In the genomic region with DNA sequence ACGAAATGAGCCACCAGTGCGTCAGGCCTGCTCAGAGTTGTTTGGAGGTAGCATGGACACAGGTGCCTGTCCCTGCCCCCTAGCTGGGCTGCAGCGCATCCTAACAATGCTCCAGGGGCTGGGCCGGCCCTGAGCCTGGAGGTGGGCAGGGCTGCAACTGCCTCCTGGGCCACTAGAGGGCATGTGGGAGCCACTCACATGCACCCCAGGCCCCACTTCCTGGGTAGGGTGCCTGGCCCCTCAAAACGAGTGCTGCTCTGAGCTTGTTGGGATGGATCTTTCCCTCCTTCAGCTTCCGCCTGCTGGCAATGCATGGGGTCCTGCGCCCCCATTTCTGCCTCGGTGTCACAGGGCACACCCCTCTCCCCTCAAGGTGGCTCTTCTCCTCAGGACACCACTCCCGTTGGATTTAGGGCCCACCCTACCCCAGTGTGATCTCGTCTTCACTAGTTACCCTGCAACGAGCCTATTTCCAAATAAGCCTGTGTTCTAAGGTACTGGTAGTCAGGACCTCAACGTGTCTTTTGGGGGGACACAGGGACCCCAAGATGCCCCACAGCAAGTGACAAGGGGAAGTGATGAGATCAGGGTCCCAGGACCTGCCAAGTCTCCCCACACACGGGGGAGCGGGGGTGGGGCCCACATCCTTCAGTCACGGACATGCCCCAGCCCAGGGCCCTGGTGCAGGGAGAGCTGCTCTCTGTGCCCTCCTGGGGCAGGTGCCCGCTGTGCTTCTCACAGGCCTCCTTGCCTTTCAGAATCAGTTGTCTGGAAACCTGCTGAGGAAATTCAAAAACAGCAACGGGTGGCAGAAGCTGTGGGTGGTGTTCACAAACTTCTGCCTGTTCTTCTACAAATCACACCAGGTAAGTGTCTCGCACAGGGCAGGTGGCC, we compare ENCODE assay signal across 8 cellular contexts.
DNase-seq lines count a peak whose midpoint lies in the region; ATAC-seq and TF ChIP-seq lines count a peak whose summit lies in the region.

No MANE protein-coding gene starts in this region.

- no peaks in the 10 kb centered on the region for H3K9me2 ChIP-seq in OCI-LY1 (ENCODE audit: low read depth, low read length)

- H2AFZ ChIP-seq in OCI-LY1 (ENCODE audit: low read length): no peak overlapping the region
- no peak overlapping the region for H2AFZ ChIP-seq in neural progenitor cell (replicated peaks)

- H3K4me3 Mint-ChIP-seq in neural progenitor cell: peak overlapping the region; percentile 18

- H3F3A ChIP-seq in OCI-LY1 (ENCODE audit: insufficient read depth, low read length) (no peaks in the 10 kb centered on the region), neural progenitor cell (ENCODE audit: low read depth) (peaks cover 28% of the 10 kb centered on the region)

- WGBS in esophagus, 2 donors: 17 to 19% methylated on average over 18 of the region's 18 CpGs
- 23% methylated on average over 13 of the region's 18 CpGs for WGBS in suprapubic skin

- peaks cover 10% of the 10 kb centered on the region for H3K4me1 Mint-ChIP-seq in neural progenitor cell

- H3K9me3 Mint-ChIP-seq in neural progenitor cell: no peaks in the 10 kb centered on the region

- H4K20me1 ChIP-seq in BLaER1 (peaks cover 91% of the 10 kb centered on the region), OCI-LY1 (ENCODE audit: insufficient read depth, low read length) (no peaks in the 10 kb centered on the region), neural progenitor cell (ENCODE audit: low read depth) (peaks cover 21% of the 10 kb centered on the region)

- H3K9ac ChIP-seq in BLaER1 (no peak overlapping the region), OCI-LY1 (ENCODE audit: low read length) (no peak overlapping the region), neural progenitor cell (no peak overlapping the region)

- H3K27ac ChIP-seq in BLaER1: no peak overlapping the region
- no peak overlapping the region for H3K27ac ChIP-seq in OCI-LY1 (ENCODE audit: low read depth, low read length, poor library complexity, severe bottlenecking)
- peak overlapping the region; percentile 40 to 50 for H3K27ac ChIP-seq in esophagus (ENCODE audit: low read depth in 2 of 2, low read length in 1 of 2)
- no peak overlapping the region for H3K27ac ChIP-seq in neural progenitor cell
- H3K27ac ChIP-seq in suprapubic skin: peak overlapping the region; percentile 52

- TF ChIP-seq CTCF in OCI-LY1 (IDR thresholded peaks at IDR 0.05; ENCODE audit: low read length) (peak; percentile 98), neural progenitor cell (IDR thresholded peaks at IDR 0.05) (peak; percentile 86), suprapubic skin (IDR thresholded peaks at IDR 0.05) (peak; percentile 86 to 98)

- ATAC-seq in GM19023 (IDR thresholded peaks at IDR 0.05; ENCODE audit: unreplicated experiment): peak; percentile 90
- ATAC-seq in HG03139 (IDR thresholded peaks at IDR 0.05; ENCODE audit: unreplicated experiment): peak; percentile 89

- H3K27me3 Mint-ChIP-seq in neural progenitor cell (ENCODE audit: insufficient read depth, low read depth): peaks cover 16% of the 10 kb centered on the region

- peaks cover 26% of the 10 kb centered on the region for H3K36me3 Mint-ChIP-seq in neural progenitor cell

- H3K27me3 ChIP-seq in BLaER1 (no peaks in the 10 kb centered on the region), OCI-LY1 (ENCODE audit: insufficient read depth, low read length) (0 out of 2 replicates have a peak, but pooled peaks cover 4% of the 10 kb centered on the region), esophagus (ENCODE audit: control insufficient read depth in 1 of 2, insufficient read depth in 2 of 2, low read length in 2 of 2) (no peaks in the 10 kb centered on the region), neural progenitor cell (no peaks in the 10 kb centered on the region), suprapubic skin (no peaks in the 10 kb centered on the region)

- DNase-seq in activated T-cell treated with anti-CD3 and anti-CD28 coated beads for 24 hours (ENCODE audit: low read depth) (peak; percentile 74), neural progenitor cell (ENCODE audit: low spot score) (peak; percentile 85), suprapubic skin (ENCODE audit: low spot score in 2 of 2) (no peak)

- H3K9me3 ChIP-seq in BLaER1 (no peaks in the 10 kb centered on the region), OCI-LY1 (ENCODE audit: low read length) (no peaks in the 10 kb centered on the region), esophagus (ENCODE audit: control insufficient read depth in 2 of 2, insufficient read depth in 1 of 2, low read depth in 1 of 2, low read length in 1 of 2) (no peaks in the 10 kb centered on the region), neural progenitor cell (ENCODE audit: low read depth) (no peaks in the 10 kb centered on the region), suprapubic skin (no peaks in the 10 kb centered on the region)

- H3K4me3 ChIP-seq in BLaER1 (no peak overlapping the region), OCI-LY1 (ENCODE audit: low read depth, low read length, poor library complexity, severe bottlenecking) (no peak overlapping the region), esophagus (ENCODE audit: low read depth in 1 of 2, low read length in 2 of 2) (no peak overlapping the region), neural progenitor cell (no peak overlapping the region), suprapubic skin (no peak overlapping the region)

- H3K27ac Mint-ChIP-seq in neural progenitor cell: no peak overlapping the region

- no peaks in the 10 kb centered on the region for H3K79me2 ChIP-seq in OCI-LY1 (ENCODE audit: insufficient read depth, low read length)
- H3K79me2 ChIP-seq in neural progenitor cell (ENCODE audit: low read depth): peaks cover 7% of the 10 kb centered on the region

- H3K36me3 ChIP-seq in BLaER1 (peaks cover 52% of the 10 kb centered on the region), OCI-LY1 (ENCODE audit: insufficient read depth, low read length) (peaks cover 3% of the 10 kb centered on the region; the same call in 1 of the 2 replicates), esophagus (ENCODE audit: control insufficient read depth in 2 of 2, insufficient read depth in 2 of 2, low read length in 1 of 2) (peaks cover 5 to 17% of the 10 kb centered on the region in 2 donors), neural progenitor cell (no peaks in the 10 kb centered on the region), suprapubic skin (peaks cover 44% of the 10 kb centered on the region)

- peaks cover 64% of the 10 kb centered on the region for H3K4me1 ChIP-seq in BLaER1
- peaks cover 14% of the 10 kb centered on the region for H3K4me1 ChIP-seq in OCI-LY1 (ENCODE audit: insufficient read depth, low read length, severe bottlenecking)
- H3K4me1 ChIP-seq in esophagus (ENCODE audit: control insufficient read depth in 2 of 2, insufficient read depth in 2 of 2, low read length in 1 of 2): peaks cover 5 to 6% of the 10 kb centered on the region in 2 donors
- H3K4me1 ChIP-seq in neural progenitor cell: peaks cover 10% of the 10 kb centered on the region
- H3K4me1 ChIP-seq in suprapubic skin: peaks cover 23% of the 10 kb centered on the region

- TF ChIP-seq EP300 in suprapubic skin (IDR thresholded peaks at IDR 0.05): no peak

- H3K4me2 ChIP-seq in BLaER1 (peak overlapping the region; percentile 30; the same call in 1 of the 2 replicates), OCI-LY1 (ENCODE audit: low read length) (peak overlapping the region; percentile 28; the same call in 1 of the 2 replicates), neural progenitor cell (no peak overlapping the region)

- no peak for TF ChIP-seq POLR2A in suprapubic skin (IDR thresholded peaks at IDR 0.05)

Comparison
In these comparisons a context has a peak if more than half of its experiments do, and no peak if none do; other contexts are left out.
1. H3K27ac ChIP-seq: peak in esophagus (2 of 2) and suprapubic skin (single experiment); none in BLaER1 (single experiment), OCI-LY1 (single experiment) and neural progenitor cell (single experiment).
2. DNase-seq: peak in activated T-cell treated with anti-CD3 and anti-CD28 coated beads for 24 hours (single experiment) and neural progenitor cell (single experiment); none in suprapubic skin (0 of 2).
3. Peak in every context shown above with its lines, with median percentiles within 50 percentile points of each other: CTCF ChIP-seq.